ENCODE assay signal across 22 cellular contexts in genomic region chr7:49855281-49855980, GRCh38.
"Had no signal": no experiment of that assay in that cellular context is flagged by ENCODE, and none has a peak within 500 bp of the region (broad histone marks: within the 10 kb centered on the region; RNA-seq: fewer than 3 reads in every experiment).

No MANE protein-coding gene starts in this region.

- DNase-seq: activated CD4-positive, alpha-beta memory T cell treated with anti-CD3 and anti-CD28 coated beads for 36 hours; activated CD4-positive, alpha-beta T cell treated with anti-CD3 and anti-CD28 coated beads for 48 hours; activated CD4-positive, CD25-positive, alpha-beta regulatory T cell; activated effector memory CD4-positive, alpha-beta T cell treated with Interleukin-2 at 50 U/mL for 16 hours; activated naive CD4-positive, alpha-beta T cell treated with anti-CD3 and anti-CD28 coated beads for 36 hours; activated naive CD8-positive, alpha-beta T cell treated with anti-CD3 and anti-CD28 coated beads, Interleukin-2, amount 10 ng/mL, durations not matched to agents 7 days and 5 days; activated T-cell treated with anti-CD3 and anti-CD28 coated beads, Interleukin-2, amount 50 U/mL, for 72 hours; amniotic stem cell; erythroblast; foreskin fibroblast; kidney glomerular epithelial cell; left ventricle myocardium inferior; mammary epithelial cell; ovary; psoas muscle; spleen; stimulated activated CD4-positive, alpha-beta T cell treated with anti-CD3 and anti-CD28 coated beads, Interleukin-4, amount 100 ng/mL, for 1 hour; T-helper 9 cell; thyroid gland; upper lobe of right lung had no signal

- H3K36me3 ChIP-seq: left ventricle myocardium inferior, neutrophil, ovary, right atrium auricular region, spleen, thyroid gland, upper lobe of right lung had no signal

- H3K27me3 ChIP-seq: neutrophil, ovary, right atrium auricular region, spleen, thyroid gland, upper lobe of right lung had no signal

- H3K4me3 ChIP-seq: left ventricle myocardium inferior, ovary, psoas muscle, right atrium auricular region, spleen, thyroid gland, upper lobe of right lung had no signal

- H3K4me1 ChIP-seq: psoas muscle, right atrium auricular region, spleen, thyroid gland, upper lobe of right lung had no signal

- ATAC-seq: activated T-cell treated with anti-CD3 and anti-CD28 coated beads, Interleukin-2, amount 50 U/mL, for 72 hours; psoas muscle; upper lobe of right lung had no signal

- H3K9me3 ChIP-seq: left ventricle myocardium inferior, neutrophil, ovary, psoas muscle, right atrium auricular region, spleen, thyroid gland, upper lobe of right lung had no signal

- H3K27ac ChIP-seq: left ventricle myocardium inferior, neutrophil, psoas muscle, right atrium auricular region, spleen, thyroid gland, upper lobe of right lung had no signal
